Comparison of ENCODE assay signal across 10 cellular contexts in the genomic region with DNA sequence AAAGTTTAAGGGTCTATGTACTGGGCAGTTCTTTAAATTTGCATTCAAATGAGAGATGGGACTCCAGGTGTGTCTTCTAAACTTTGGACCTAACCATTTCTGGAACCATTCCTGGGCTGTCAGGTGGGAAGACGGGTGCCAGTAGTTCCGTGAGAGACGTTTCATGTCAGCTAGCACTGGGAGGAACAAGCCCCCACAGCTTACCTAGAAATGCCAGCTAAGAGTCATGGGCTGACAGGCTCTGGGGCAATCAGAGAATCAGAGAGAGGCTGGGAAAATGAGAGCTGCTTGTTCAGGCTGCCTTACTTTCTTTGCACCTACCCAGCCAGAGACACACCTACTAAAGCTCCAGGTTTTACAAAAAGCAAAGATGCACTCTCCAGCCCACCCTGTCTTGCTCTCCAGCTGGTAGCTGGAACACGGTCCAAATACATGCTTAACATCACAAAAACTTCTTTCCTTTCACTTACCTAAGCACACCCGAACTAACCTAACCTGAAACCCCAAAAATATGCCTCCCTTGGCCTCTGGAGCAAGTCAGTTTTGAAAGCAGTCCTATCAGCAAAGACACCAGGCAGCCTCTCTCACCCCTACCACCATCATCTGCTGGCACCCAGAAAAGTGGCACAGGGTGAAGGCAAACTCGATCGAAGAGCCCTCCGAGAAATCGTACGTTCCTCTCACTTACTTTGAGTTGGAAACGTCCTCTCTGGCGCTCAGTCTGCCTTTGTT. TPM values are rescaled to one million over a fixed set of nuclear protein-coding genes. Genes with fewer than 3 reads are reported as not detected.
DNase-seq lines count a peak whose midpoint lies in the region; ATAC-seq and TF ChIP-seq lines count a peak whose summit lies in the region.
"Had no signal": no experiment of that assay in that cellular context is flagged by ENCODE, and none has a peak within 500 bp of the region (broad histone marks: within the 10 kb centered on the region; RNA-seq: fewer than 3 reads in every experiment).

No MANE protein-coding gene starts in this region.

- H3K9me3 Mint-ChIP-seq in GM23338 = no peaks in the 10 kb centered on the region
- H3K9me3 Mint-ChIP-seq: T-helper 1 cell treated with Interleukin-12 subunit alpha and Interleukin-12 subunit beta and Interleukin-4 antibody, amounts not matched to agents 30 μg/mL and 1 μg/mL, for 36 hours had no signal

- in situ Hi-C loops in brain microvascular endothelial cell (cut with HindIII; ENCODE audit: low pct_ligation_motif_present, low sequenced_read_pairs) = no loop called here

- no peaks in the 10 kb centered on the region for H3K9me3 ChIP-seq in iPS-15b (ENCODE audit: control insufficient read depth, insufficient read depth, low read length)

- H3K27ac Mint-ChIP-seq in GM23338 = peak overlapping the region; percentile 39; the same call in 1 of the 2 replicates
- H3K27ac Mint-ChIP-seq: T-helper 1 cell treated with Interleukin-12 subunit alpha and Interleukin-12 subunit beta and Interleukin-4 antibody, amounts not matched to agents 30 μg/mL and 1 μg/mL, for 36 hours had no signal

- H3K4me1 ChIP-seq in GM23338 (ENCODE audit: insufficient read depth) (peaks cover 39% of the 10 kb centered on the region), iPS-15b (ENCODE audit: control insufficient read depth, insufficient read depth, low read length) (peaks cover 15% of the 10 kb centered on the region)

- ATAC-seq in GM23338 (peak; percentile 39), sciatic nerve (peak; percentile 13), GM19324 (IDR thresholded peaks at IDR 0.05; ENCODE audit: low FRiP score, unreplicated experiment) (no peak), HG02852 (IDR thresholded peaks at IDR 0.05; ENCODE audit: unreplicated experiment) (no peak)

- peaks cover 6% of the 10 kb centered on the region; the same call in 1 of the 3 replicates for H3K36me3 Mint-ChIP-seq in GM23338 (ENCODE audit: low read depth)

- H3K36me3 ChIP-seq in GM23338 (ENCODE audit: insufficient read depth) = no peaks in the 10 kb centered on the region
- no peaks in the 10 kb centered on the region for H3K36me3 ChIP-seq in brain microvascular endothelial cell (replicated peaks)
- H3K36me3 ChIP-seq in iPS-15b (ENCODE audit: control insufficient read depth, insufficient read depth, low read length) = no peaks in the 10 kb centered on the region

- 0 out of 2 replicates have a peak, but pooled peaks cover 5% of the 10 kb centered on the region for H3K79me2 ChIP-seq in GM23338 (replicated peaks; ENCODE audit: insufficient read depth)

- H4K20me1 ChIP-seq in GM23338 (replicated peaks; ENCODE audit: insufficient read depth) = no peaks in the 10 kb centered on the region

- peak overlapping the region; percentile 87 for H3K4me3 Mint-ChIP-seq in GM23338
- H3K4me3 Mint-ChIP-seq: T-helper 1 cell treated with Interleukin-12 subunit alpha and Interleukin-12 subunit beta and Interleukin-4 antibody, amounts not matched to agents 30 μg/mL and 1 μg/mL, for 36 hours had no signal

- H3K4me3 ChIP-seq in GM23338 = peak overlapping the region; percentile 65
- peak overlapping the region; percentile 58 for H3K4me3 ChIP-seq in brain microvascular endothelial cell (ENCODE audit: low read depth, low read length)
- H3K4me3 ChIP-seq in iPS-15b (ENCODE audit: low read depth, low read length) = peak overlapping the region; percentile 61

- TF ChIP-seq CTCF in GM23338 (conservative IDR thresholded peaks at IDR 0.05; ENCODE audit: low read depth in 2 of 2) (no peak), brain microvascular endothelial cell (IDR thresholded peaks at IDR 0.05; ENCODE audit: low read depth, low read length, missing control alignments) (no peak)

- H3K4me1 Mint-ChIP-seq in GM23338 = peaks cover 52% of the 10 kb centered on the region

- intact Hi-C loops in sciatic nerve (cut with DNase I) = no loop called here

- H3K27me3 ChIP-seq in GM23338 (ENCODE audit: insufficient read depth) (peaks cover 15% of the 10 kb centered on the region), brain microvascular endothelial cell (replicated peaks) (no peaks in the 10 kb centered on the region), iPS-15b (ENCODE audit: control insufficient read depth, insufficient read depth, low read length) (peaks cover 14% of the 10 kb centered on the region)

- no peaks in the 10 kb centered on the region for H3F3A ChIP-seq in GM23338 (replicated peaks; ENCODE audit: low read depth)

- peaks cover 14% of the 10 kb centered on the region for H3K27me3 Mint-ChIP-seq in GM23338 (ENCODE audit: insufficient read depth, low read depth, poor library complexity)

- H3K9ac ChIP-seq in iPS-15b (ENCODE audit: low read depth, low read length) = peak overlapping the region; percentile 56

- 0 out of 2 replicates have a peak, but pooled peaks cover 7% of the 10 kb centered on the region for H3K9me2 ChIP-seq in GM23338 (ENCODE audit: insufficient read depth)

- H3K4me2 ChIP-seq in GM23338 = peak overlapping the region; percentile 89

- no peak for DNase-seq in GM23338 (ENCODE audit: low spot score)
- no peak for DNase-seq in brain microvascular endothelial cell
- no peak for DNase-seq in sciatic nerve (ENCODE audit: low spot score)
- no peak for DNase-seq in T-helper 1 cell
- DNase-seq in activated T-cell treated with anti-CD3 and anti-CD28 coated beads, Interleukin-2, amount 50 U/mL, for 1 hour = no peak
- DNase-seq: KBM-7 had no signal

- peak overlapping the region; percentile 93 for H2AFZ ChIP-seq in GM23338

- H3K27ac ChIP-seq in GM23338 (ENCODE audit: low read depth) = no peak overlapping the region
- no peak overlapping the region for H3K27ac ChIP-seq in brain microvascular endothelial cell

TF ChIP-seq in GM23338, 12 proteins besides CTCF, POLR2A, EP300 and RAD21:
- TF ChIP-seq STAT1 (IDR thresholded peaks at IDR 0.05; ENCODE audit: unreplicated experiment) = no peak
- TF ChIP-seq POLR2AphosphoS5 (IDR thresholded peaks at IDR 0.05; ENCODE audit: low read depth) = no peak
- TF ChIP-seq, protein P1, sequence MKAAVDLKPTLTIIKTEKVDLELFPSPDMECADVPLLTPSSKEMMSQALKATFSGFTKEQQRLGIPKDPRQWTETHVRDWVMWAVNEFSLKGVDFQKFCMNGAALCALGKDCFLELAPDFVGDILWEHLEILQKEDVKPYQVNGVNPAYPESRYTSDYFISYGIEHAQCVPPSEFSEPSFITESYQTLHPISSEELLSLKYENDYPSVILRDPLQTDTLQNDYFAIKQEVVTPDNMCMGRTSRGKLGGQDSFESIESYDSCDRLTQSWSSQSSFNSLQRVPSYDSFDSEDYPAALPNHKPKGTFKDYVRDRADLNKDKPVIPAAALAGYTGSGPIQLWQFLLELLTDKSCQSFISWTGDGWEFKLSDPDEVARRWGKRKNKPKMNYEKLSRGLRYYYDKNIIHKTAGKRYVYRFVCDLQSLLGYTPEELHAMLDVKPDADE (IDR thresholded peaks at IDR 0.05) = no peak
- TF ChIP-seq ZNF114 (CRISPR knock-in tag; IDR thresholded peaks at IDR 0.05) = no peak
- TF ChIP-seq ZNF331 (CRISPR knock-in tag; IDR thresholded peaks at IDR 0.05; ENCODE audit: low read depth) = no peak
- TF ChIP-seq, protein P2, sequence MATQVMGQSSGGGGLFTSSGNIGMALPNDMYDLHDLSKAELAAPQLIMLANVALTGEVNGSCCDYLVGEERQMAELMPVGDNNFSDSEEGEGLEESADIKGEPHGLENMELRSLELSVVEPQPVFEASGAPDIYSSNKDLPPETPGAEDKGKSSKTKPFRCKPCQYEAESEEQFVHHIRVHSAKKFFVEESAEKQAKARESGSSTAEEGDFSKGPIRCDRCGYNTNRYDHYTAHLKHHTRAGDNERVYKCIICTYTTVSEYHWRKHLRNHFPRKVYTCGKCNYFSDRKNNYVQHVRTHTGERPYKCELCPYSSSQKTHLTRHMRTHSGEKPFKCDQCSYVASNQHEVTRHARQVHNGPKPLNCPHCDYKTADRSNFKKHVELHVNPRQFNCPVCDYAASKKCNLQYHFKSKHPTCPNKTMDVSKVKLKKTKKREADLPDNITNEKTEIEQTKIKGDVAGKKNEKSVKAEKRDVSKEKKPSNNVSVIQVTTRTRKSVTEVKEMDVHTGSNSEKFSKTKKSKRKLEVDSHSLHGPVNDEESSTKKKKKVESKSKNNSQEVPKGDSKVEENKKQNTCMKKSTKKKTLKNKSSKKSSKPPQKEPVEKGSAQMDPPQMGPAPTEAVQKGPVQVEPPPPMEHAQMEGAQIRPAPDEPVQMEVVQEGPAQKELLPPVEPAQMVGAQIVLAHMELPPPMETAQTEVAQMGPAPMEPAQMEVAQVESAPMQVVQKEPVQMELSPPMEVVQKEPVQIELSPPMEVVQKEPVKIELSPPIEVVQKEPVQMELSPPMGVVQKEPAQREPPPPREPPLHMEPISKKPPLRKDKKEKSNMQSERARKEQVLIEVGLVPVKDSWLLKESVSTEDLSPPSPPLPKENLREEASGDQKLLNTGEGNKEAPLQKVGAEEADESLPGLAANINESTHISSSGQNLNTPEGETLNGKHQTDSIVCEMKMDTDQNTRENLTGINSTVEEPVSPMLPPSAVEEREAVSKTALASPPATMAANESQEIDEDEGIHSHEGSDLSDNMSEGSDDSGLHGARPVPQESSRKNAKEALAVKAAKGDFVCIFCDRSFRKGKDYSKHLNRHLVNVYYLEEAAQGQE (IDR thresholded peaks at IDR 0.05; ENCODE audit: unreplicated experiment) = no peak
- TF ChIP-seq NANOG (IDR thresholded peaks at IDR 0.05; ENCODE audit: borderline replicate concordance) = no peak

RNA-seq across cellular contexts. Expression of a gene that starts 0.6 kb away (rescaled TPM):
- 18.5 and 20.1 TPM in 2 replicates for total RNA-seq in GM23338 (2014; rRNA removed; shearing (Covaris generic))
- polyA plus RNA-seq in GM23338 (2016; fragmentation: Nextera tagmentation; extraction: Ambion mirVana) = 39.4 and 42.2 TPM in 2 replicates
- total RNA-seq in sciatic nerve = 5.6 TPM

Comparison
In these comparisons a context has a peak if more than half of its experiments do, and no peak if none do; other contexts are left out.
1. ATAC-seq: peak in GM23338 (single experiment) and sciatic nerve (single experiment); none in GM19324 (single experiment) and HG02852 (single experiment).
2. Peak in every context shown above with its lines, with median percentiles within 50 percentile points of each other: H3K4me3 ChIP-seq.